Comparison of ENCODE assay signal across 8 cellular contexts in the genomic region with DNA sequence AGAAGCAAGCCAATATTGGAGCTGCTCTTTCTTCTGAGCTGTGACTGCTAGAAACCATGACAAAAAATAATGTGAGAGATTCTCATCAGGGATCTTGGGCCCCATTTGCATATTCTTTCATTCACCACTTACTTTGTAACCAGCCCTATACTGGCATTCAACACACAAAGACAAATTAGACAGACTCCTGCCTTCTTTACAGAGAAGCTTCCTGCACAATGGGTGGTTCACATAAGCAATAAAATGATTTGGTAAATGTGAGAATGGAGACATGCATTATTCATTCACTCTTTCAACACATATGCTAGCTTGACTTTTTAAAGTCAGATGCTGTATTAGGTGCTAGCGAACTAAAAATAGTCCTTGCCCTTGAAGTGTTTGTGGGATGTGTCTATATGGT.
"Had no signal": no experiment of that assay in that cellular context is flagged by ENCODE, and none has a peak within 500 bp of the region (broad histone marks: within the 10 kb centered on the region; RNA-seq: fewer than 3 reads in every experiment).

No MANE protein-coding gene starts in this region.

- H3K4me2 ChIP-seq: KMS-11 had no signal

- H3K27ac ChIP-seq: HL-60, KMS-11 had no signal

- H3K27ac Mint-ChIP-seq: IgD-negative memory B cell had no signal

- H3K4me3 Mint-ChIP-seq: IgD-negative memory B cell had no signal

- H3K4me1 Mint-ChIP-seq: IgD-negative memory B cell had no signal

- ATAC-seq: HepG2, K562 had no signal

- H3K36me3 Mint-ChIP-seq: IgD-negative memory B cell had no signal

- H3K4me3 ChIP-seq: K562 had no signal

- H3K9ac ChIP-seq: KMS-11 had no signal

- DNase-seq: IMR-90, KBM-7, KG1 had no signal

- H3K27me3 Mint-ChIP-seq: IgD-negative memory B cell had no signal
